ENCODE assay signal across 8 cellular contexts in the genomic region with DNA sequence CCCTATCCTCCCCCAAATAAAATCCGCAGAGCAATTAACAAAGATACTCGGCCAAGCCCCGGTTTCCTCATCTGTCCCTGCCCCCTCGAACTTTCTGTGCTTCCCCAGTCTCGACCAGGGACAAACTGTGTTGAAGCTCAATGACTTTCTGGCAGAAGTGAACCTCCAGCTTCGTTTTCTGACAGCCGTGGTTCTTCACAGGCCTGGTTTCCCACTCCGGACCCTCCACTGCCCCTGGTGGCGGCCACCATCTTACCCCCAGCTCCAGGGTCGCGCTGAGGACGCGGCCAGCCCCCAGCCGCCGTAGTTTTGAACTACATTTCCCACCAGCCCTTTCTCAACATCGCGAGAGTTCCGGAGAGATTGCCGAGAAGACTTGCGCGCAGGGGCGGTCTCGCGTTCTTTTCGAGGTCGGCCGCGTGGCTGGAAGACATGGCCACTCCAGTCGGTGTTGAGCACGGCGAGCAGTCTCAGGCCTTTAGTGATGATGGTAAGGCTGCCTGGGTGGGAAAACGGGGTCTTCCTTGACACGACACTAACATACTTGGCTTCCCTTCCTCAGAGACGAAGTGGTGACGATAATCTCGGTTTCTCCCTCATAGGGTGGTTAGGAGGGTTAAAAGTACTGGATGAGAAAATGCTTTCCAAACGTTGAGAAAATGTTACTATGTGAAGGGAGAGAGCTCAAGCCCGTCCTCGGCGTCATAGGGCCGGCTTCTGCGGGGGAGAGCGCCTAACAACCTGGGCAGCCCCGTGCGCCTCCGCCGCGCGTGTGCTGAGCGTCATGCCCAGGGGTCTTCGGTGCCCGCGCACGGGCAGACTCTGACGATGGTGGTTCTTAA. TPM values are rescaled to one million over a fixed set of nuclear protein-coding genes. Genes with fewer than 3 reads are reported as not detected.
DNase-seq lines count a peak whose midpoint lies in the region; ATAC-seq and TF ChIP-seq lines count a peak whose summit lies in the region.

No MANE protein-coding gene starts in this region.

- H3K27me3 Mint-ChIP-seq in activated T-helper 2 cell treated with anti-CD3 and anti-CD28 coated beads, Interferon-gamma antibody, Interleukin-2, Interleukin-4, amounts not matched to agents 10 μg/mL and 5 μg/mL and 100 μg/mL, durations not matched to agents 14 hours and 24 hours and 36 hours (ENCODE audit: low read depth), result no peaks in the 10 kb centered on the region
- H3K27me3 Mint-ChIP-seq in natural killer cell treated with Interleukin-12 subunit alpha and Interleukin-12 subunit beta and Interleukin-15 and Interleukin-18, amount 100 ng/mL, for 72 hours, result no peaks in the 10 kb centered on the region

- intact Hi-C loops in activated T-helper 2 cell treated with anti-CD3 and anti-CD28 coated beads, Interferon-gamma antibody, Interleukin-2, Interleukin-4, amounts not matched to agents 10 μg/mL and 5 μg/mL and 100 μg/mL, durations not matched to agents 14 hours and 24 hours and 36 hours (cut with micrococcal nuclease), result loop anchor here (5.0 to 10.0 kb wide), 2 partner anchors 105 to 157 kb away; a partner anchor contains a TSS

- H3K27ac Mint-ChIP-seq in activated T-helper 2 cell treated with anti-CD3 and anti-CD28 coated beads, Interferon-gamma antibody, Interleukin-2, Interleukin-4, amounts not matched to agents 10 μg/mL and 5 μg/mL and 100 μg/mL, durations not matched to agents 14 hours and 24 hours and 36 hours, result peak overlapping the region; percentile 98
- H3K27ac Mint-ChIP-seq in natural killer cell treated with Interleukin-12 subunit alpha and Interleukin-12 subunit beta and Interleukin-15 and Interleukin-18, amount 100 ng/mL, for 72 hours, result peak overlapping the region; percentile 95 to 99

- TF ChIP-seq CTCF in fibroblast of pulmonary artery (IDR thresholded peaks at IDR 0.05; ENCODE audit: low read length, missing control alignments), result peak; percentile 57

- peak; percentile 93 to 95 for ATAC-seq in natural killer cell treated with Interleukin-12 subunit alpha and Interleukin-12 subunit beta and Interleukin-15 and Interleukin-18, amount 100 ng/mL, for 72 hours

- peak overlapping the region; percentile 99 for H3K4me3 ChIP-seq in fibroblast of pulmonary artery (replicated peaks; ENCODE audit: low read depth, low read length)

- H3K36me3 Mint-ChIP-seq in activated T-helper 2 cell treated with anti-CD3 and anti-CD28 coated beads, Interferon-gamma antibody, Interleukin-2, Interleukin-4, amounts not matched to agents 10 μg/mL and 5 μg/mL and 100 μg/mL, durations not matched to agents 14 hours and 24 hours and 36 hours (ENCODE audit: low read depth), result peaks cover 54% of the 10 kb centered on the region
- peaks cover 21% of the 10 kb centered on the region for H3K36me3 Mint-ChIP-seq in natural killer cell treated with Interleukin-12 subunit alpha and Interleukin-12 subunit beta and Interleukin-15 and Interleukin-18, amount 100 ng/mL, for 72 hours

- H3K4me3 Mint-ChIP-seq in activated T-helper 2 cell treated with anti-CD3 and anti-CD28 coated beads, Interferon-gamma antibody, Interleukin-2, Interleukin-4, amounts not matched to agents 10 μg/mL and 5 μg/mL and 100 μg/mL, durations not matched to agents 14 hours and 24 hours and 36 hours (ENCODE audit: low read depth), result peak overlapping the region; percentile 95
- peak overlapping the region; percentile 94 for H3K4me3 Mint-ChIP-seq in natural killer cell treated with Interleukin-12 subunit alpha and Interleukin-12 subunit beta and Interleukin-15 and Interleukin-18, amount 100 ng/mL, for 72 hours

- no peaks in the 10 kb centered on the region for H3K9me3 Mint-ChIP-seq in activated T-helper 2 cell treated with anti-CD3 and anti-CD28 coated beads, Interferon-gamma antibody, Interleukin-2, Interleukin-4, amounts not matched to agents 10 μg/mL and 5 μg/mL and 100 μg/mL, durations not matched to agents 14 hours and 24 hours and 36 hours
- no peaks in the 10 kb centered on the region for H3K9me3 Mint-ChIP-seq in natural killer cell treated with Interleukin-12 subunit alpha and Interleukin-12 subunit beta and Interleukin-15 and Interleukin-18, amount 100 ng/mL, for 72 hours

- H3K4me1 Mint-ChIP-seq in activated T-helper 2 cell treated with anti-CD3 and anti-CD28 coated beads, Interferon-gamma antibody, Interleukin-2, Interleukin-4, amounts not matched to agents 10 μg/mL and 5 μg/mL and 100 μg/mL, durations not matched to agents 14 hours and 24 hours and 36 hours (ENCODE audit: low read depth), result peaks cover 33% of the 10 kb centered on the region
- H3K4me1 Mint-ChIP-seq in natural killer cell treated with Interleukin-12 subunit alpha and Interleukin-12 subunit beta and Interleukin-15 and Interleukin-18, amount 100 ng/mL, for 72 hours (ENCODE audit: low read depth in 2 of 2), result peaks cover 49 to 69% of the 10 kb centered on the region in 2 donors

- DNase-seq in ELF-1 (ENCODE audit: low read depth, low spot score) (peak; percentile 99), GOT3 (lab: John Stamatoyannopoulos, UW) (peak; percentile 85), LHCN-M2 (ENCODE audit: low read depth) (peak; percentile 95), RPMI7951 (ENCODE audit: low read depth) (peak; percentile 92), fibroblast of pulmonary artery (ENCODE audit: low read depth) (peak; percentile 98)
- DNase-seq in activated T-helper 2 cell treated with anti-CD3 and anti-CD28 coated beads, Interferon-gamma antibody, Interleukin-2, Interleukin-4, amounts not matched to agents 10 μg/mL and 5 μg/mL and 100 μg/mL, durations not matched to agents 14 hours and 24 hours and 36 hours (ENCODE audit: low spot score), result peak; percentile 93
- peak; percentile 94 for DNase-seq in natural killer cell treated with Interleukin-12 subunit alpha and Interleukin-12 subunit beta and Interleukin-15 and Interleukin-18, amount 100 ng/mL, for 72 hours (ENCODE audit: low spot score)
- DNase-seq in stimulated activated naive CD4-positive, alpha-beta T cell treated with Interleukin-2 at 50 U/mL for 16 hours (lab: John Stamatoyannopoulos, UW), result peak; percentile 93

RNA-seq across cellular contexts. Expression of a gene that starts 17.7 kb away (rescaled TPM):
- 0.06 and 0.86 TPM in 2 replicates for total RNA-seq in LHCN-M2 (2014; rRNA removed)
- polyA plus RNA-seq in LHCN-M2 (2012), result 0.19 TPM
- total RNA-seq in RPMI7951 (2014; rRNA removed; shearing (Covaris generic)), result under 0.01 and 0.48 TPM in 2 replicates
- not detected in 2 replicates for total RNA-seq in activated T-helper 2 cell treated with anti-CD3 and anti-CD28 coated beads, Interferon-gamma antibody, Interleukin-2, Interleukin-4, amounts not matched to agents 10 μg/mL and 5 μg/mL and 100 μg/mL, durations not matched to agents 14 hours and 24 hours and 36 hours
- under 1 TPM in 1 of 2 donors, not detected in 1; 0.78 TPM for total RNA-seq in natural killer cell treated with Interleukin-12 subunit alpha and Interleukin-12 subunit beta and Interleukin-15 and Interleukin-18, amount 100 ng/mL, for 72 hours

RNA-seq across cellular contexts. Expression of a gene that starts 20.1 kb away (rescaled TPM):
- 3.3 and 3.7 TPM in 2 replicates for total RNA-seq in LHCN-M2 (2014; rRNA removed)
- 1.2 TPM for polyA plus RNA-seq in LHCN-M2 (2012)
- 1.1 and 2.0 TPM in 2 replicates for total RNA-seq in RPMI7951 (2014; rRNA removed; shearing (Covaris generic))
- not detected in 2 replicates for total RNA-seq in activated T-helper 2 cell treated with anti-CD3 and anti-CD28 coated beads, Interferon-gamma antibody, Interleukin-2, Interleukin-4, amounts not matched to agents 10 μg/mL and 5 μg/mL and 100 μg/mL, durations not matched to agents 14 hours and 24 hours and 36 hours
- 1 to 10 TPM; 1.0 to 2.9 TPM for total RNA-seq in natural killer cell treated with Interleukin-12 subunit alpha and Interleukin-12 subunit beta and Interleukin-15 and Interleukin-18, amount 100 ng/mL, for 72 hours

RNA-seq across cellular contexts. Expression of a gene that starts 28.1 kb away (rescaled TPM):
- 0.34 and 1.2 TPM in 2 replicates for total RNA-seq in LHCN-M2 (2014; rRNA removed)
- polyA plus RNA-seq in LHCN-M2 (2012), result 0.29 TPM
- total RNA-seq in RPMI7951 (2014; rRNA removed; shearing (Covaris generic)), result 10.7 and 11.4 TPM in 2 replicates
- total RNA-seq in activated T-helper 2 cell treated with anti-CD3 and anti-CD28 coated beads, Interferon-gamma antibody, Interleukin-2, Interleukin-4, amounts not matched to agents 10 μg/mL and 5 μg/mL and 100 μg/mL, durations not matched to agents 14 hours and 24 hours and 36 hours, result 0.41 TPM in 1 of 2 replicates, not detected in the other
- under 1 TPM in 1 of 2 donors, not detected in 1; 0.62 TPM for total RNA-seq in natural killer cell treated with Interleukin-12 subunit alpha and Interleukin-12 subunit beta and Interleukin-15 and Interleukin-18, amount 100 ng/mL, for 72 hours

RNA-seq across cellular contexts. Expression of a gene that starts 56.4 kb away (rescaled TPM):
- total RNA-seq in LHCN-M2 (2014; rRNA removed), result 12.2 and 17.6 TPM in 2 replicates
- polyA plus RNA-seq in LHCN-M2 (2012), result 6.4 TPM
- 22.6 and 24.0 TPM in 2 replicates for total RNA-seq in RPMI7951 (2014; rRNA removed; shearing (Covaris generic))
- total RNA-seq in activated T-helper 2 cell treated with anti-CD3 and anti-CD28 coated beads, Interferon-gamma antibody, Interleukin-2, Interleukin-4, amounts not matched to agents 10 μg/mL and 5 μg/mL and 100 μg/mL, durations not matched to agents 14 hours and 24 hours and 36 hours, result 45.3 and 48.5 TPM in 2 replicates
- total RNA-seq in natural killer cell treated with Interleukin-12 subunit alpha and Interleukin-12 subunit beta and Interleukin-15 and Interleukin-18, amount 100 ng/mL, for 72 hours, result 100 to 1,000 TPM; 156 to 234 TPM

Comparison
In these comparisons a context has a peak if more than half of its experiments do, and no peak if none do; other contexts are left out.
1. Peak in every context shown above with its lines: DNase-seq, ATAC-seq and H3K4me3 ChIP-seq.